In genomic region chr17:27354051-27354490, GRCh38 we compare ENCODE assay signal across 8 cellular contexts.
A peak's percentile ranks its signal among the peaks of the same experiment; 100 is the strongest.
DNase-seq lines count a peak whose midpoint lies in the region; ATAC-seq and TF ChIP-seq lines count a peak whose summit lies in the region.

No MANE protein-coding gene starts in this region.

- ATAC-seq in GM21515 (IDR thresholded peaks at IDR 0.05; ENCODE audit: unreplicated experiment) = peak; percentile 1
- no peak; the same call in 2 of the 3 replicates for ATAC-seq in SK-N-SH treated with all-trans-retinoic acid at 6 μM for 48 hours
- no peak for ATAC-seq in HG03457 (IDR thresholded peaks at IDR 0.05; ENCODE audit: unreplicated experiment)

- H3K27me3 Mint-ChIP-seq in glutamatergic neuron (ENCODE audit: unreplicated experiment) = peaks cover 4% of the 10 kb centered on the region

- DNase-seq in glutamatergic neuron (no peak), NOMO-1 (lab: John Stamatoyannopoulos, UW; ENCODE audit: unreplicated experiment in 2 of 2) (no peak), NCI-H1092 (lab: John Stamatoyannopoulos, UW) (no peak)
- DNase-seq in activated CD8-positive, alpha-beta memory T cell treated with anti-CD3 and anti-CD28 coated beads for 24 hours = no peak

- TF ChIP-seq CTCF in glutamatergic neuron (IDR thresholded peaks at IDR 0.05; ENCODE audit: partially characterized antibody, unreplicated experiment) = peak; percentile 75

- H3K27ac ChIP-seq in skin epidermis = peak overlapping the region; percentile 41 to 97 (median 92)

- H3K4me1 Mint-ChIP-seq in glutamatergic neuron (ENCODE audit: low read depth, unreplicated experiment) = peaks cover 3% of the 10 kb centered on the region

- peaks cover 6% of the 10 kb centered on the region for H3K36me3 Mint-ChIP-seq in glutamatergic neuron (ENCODE audit: unreplicated experiment)

- H3K9me3 Mint-ChIP-seq in glutamatergic neuron (ENCODE audit: unreplicated experiment) = peaks cover 5% of the 10 kb centered on the region

- peak overlapping the region; percentile 61 for H3K4me3 Mint-ChIP-seq in glutamatergic neuron (ENCODE audit: unreplicated experiment)

- H3K4me3 ChIP-seq in skin epidermis = peak overlapping the region; percentile 45 to 62 (median 57)

- peak overlapping the region; percentile 22 for H3K27ac Mint-ChIP-seq in glutamatergic neuron (ENCODE audit: unreplicated experiment)

TF ChIP-seq in SK-N-SH treated with all-trans-retinoic acid at 6 μM for 48 hours, 23 proteins besides CTCF, POLR2A, EP300 and RAD21:
- no peak for TF ChIP-seq ZFP3 (CRISPR knock-in tag; IDR thresholded peaks at IDR 0.05)
- peak; percentile 65 for TF ChIP-seq ZNF8 (CRISPR knock-in tag; IDR thresholded peaks at IDR 0.05)
